In the genomic region with DNA sequence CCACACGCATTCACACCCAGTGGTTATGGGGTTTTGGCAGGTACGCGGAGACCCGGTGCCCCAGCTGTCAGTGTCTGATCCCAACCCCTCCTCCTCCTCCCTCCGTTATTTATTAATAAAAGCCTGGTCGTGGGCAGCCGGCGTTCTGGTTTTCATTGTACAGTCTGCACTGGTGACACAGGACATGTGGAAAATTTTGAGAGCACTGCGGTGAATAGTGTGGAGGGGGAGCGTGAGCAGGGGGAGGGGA, we compare ENCODE assay signal across 8 cellular contexts.
A peak's percentile ranks its signal among the peaks of the same experiment; 100 is the strongest.
DNase-seq lines count a peak whose midpoint lies in the region; ATAC-seq and TF ChIP-seq lines count a peak whose summit lies in the region.

No MANE protein-coding gene starts in this region.

- no CpG with 5 or more reads among the region's 10 CpGs for WGBS in iPS DF 6.9 (ENCODE audit: insufficient coverage, insufficient read length)

- TF ChIP-seq CTCF in GM13977 (IDR thresholded peaks at IDR 0.05; ENCODE audit: extremely low read depth, insufficient read depth, missing control alignments): no peak
- TF ChIP-seq CTCF in WI38 (IDR thresholded peaks at IDR 0.05; ENCODE audit: low read depth, low read length): no peak

- H3K9me3 ChIP-seq in iPS DF 6.9 (ENCODE audit: control insufficient read depth, insufficient read depth, low read length): no peaks in the 10 kb centered on the region

- DNase-seq in GM13977 (ENCODE audit: low spot score) (peak; percentile 79), iPS DF 6.9 (ENCODE audit: low read depth, low spot score) (no peak), substantia nigra (lab: John Stamatoyannopoulos, UW) (no peak), MV-4-11 (lab: John Stamatoyannopoulos, UW) (no peak), NCI-H1436 treated with DMSO at 0.1 percent for 48 hours (lab: John Stamatoyannopoulos, UW) (no peak)

- peak; percentile 64 for ATAC-seq in HG02759 (IDR thresholded peaks at IDR 0.05; ENCODE audit: unreplicated experiment)
- no peak for ATAC-seq in GM18868 (IDR thresholded peaks at IDR 0.05; ENCODE audit: unreplicated experiment)

- H3K27ac ChIP-seq in iPS DF 6.9 (ENCODE audit: low read length) (no peak overlapping the region), substantia nigra (ENCODE audit: low read depth, low read length, poor library complexity, severe bottlenecking) (peak overlapping the region; percentile 90)

- H3K27me3 ChIP-seq in iPS DF 6.9 (ENCODE audit: control insufficient read depth, insufficient read depth, low read length): no peaks in the 10 kb centered on the region

- in situ Hi-C loops in GM13977 (cut with MboI; ENCODE audit: low pct_unique_long_range_greater_than_20kb, low sequenced_read_pairs, unreplicated experiment): loop anchor here (10.0 kb wide), 1 partner anchor 85 kb away; no protein-coding TSS in a partner anchor

- H3K4me3 ChIP-seq in WI38 (ENCODE audit: low read depth, low read length): peak overlapping the region; percentile 40
- H3K4me3 ChIP-seq in iPS DF 6.9 (ENCODE audit: low read length): peak overlapping the region; percentile 21; the same call in 1 of the 2 replicates

- no peaks in the 10 kb centered on the region for H3K36me3 ChIP-seq in iPS DF 6.9 (ENCODE audit: control insufficient read depth, insufficient read depth, low read length)

- peaks cover 6% of the 10 kb centered on the region; the same call in 1 of the 2 replicates for H3K4me1 ChIP-seq in iPS DF 6.9 (ENCODE audit: control insufficient read depth, insufficient read depth, low read length)
